Comparison of ENCODE assay signal across 14 cellular contexts in genomic region chr3:51682526-51682925, GRCh38. TPM values are rescaled to one million over a fixed set of nuclear protein-coding genes. Genes with fewer than 3 reads are reported as not detected.
DNase-seq lines count a peak whose midpoint lies in the region; FAIRE-seq and TF ChIP-seq lines count a peak whose summit lies in the region.
"Had no signal": no experiment of that assay in that cellular context is flagged by ENCODE, and none has a peak within 500 bp of the region (broad histone marks: within the 10 kb centered on the region; RNA-seq: fewer than 3 reads in every experiment).

No MANE protein-coding gene starts in this region.

- no peaks in the 10 kb centered on the region for H3K9me3 ChIP-seq in Loucy (ENCODE audit: insufficient read depth, low read depth, low read length)
- H3K9me3 ChIP-seq in spleen: no peaks in the 10 kb centered on the region
- H3K9me3 ChIP-seq: breast epithelium, prostate gland, SK-N-SH had no signal

- 48 to 73% (median 69%) methylated on average over 7 of the region's 7 CpGs for WGBS in spleen, 5 donors

- no peaks in the 10 kb centered on the region; the same call in 1 of the 2 replicates for H3F3A ChIP-seq in Loucy (ENCODE audit: low read depth)

- H3K36me3 Mint-ChIP-seq in activated naive CD4-positive, alpha-beta T cell treated with anti-CD3 and anti-CD28 coated beads for 36 hours (ENCODE audit: low read depth): peaks cover 30% of the 10 kb centered on the region
- peaks cover 80% of the 10 kb centered on the region for H3K36me3 Mint-ChIP-seq in dendritic cell treated with granulocyte-macrophage colony-stimulating factor and Interleukin-4, amounts not matched to agents 40 ng/mL and 50 ng/mL, for 4 days (ENCODE audit: low read depth)

- peaks cover 3% of the 10 kb centered on the region for H4K20me1 ChIP-seq in Loucy (ENCODE audit: insufficient read depth, low read length, poor library complexity, severe bottlenecking)

- peak overlapping the region; percentile 89 for H3K4me2 ChIP-seq in Loucy (ENCODE audit: low read depth, low read length, poor library complexity, severe bottlenecking)
- H3K4me2 ChIP-seq: smooth muscle cell had no signal

- peak overlapping the region; percentile 24 for H3K9ac ChIP-seq in Loucy (ENCODE audit: low read depth, low read length, poor library complexity, severe bottlenecking)
- H3K9ac ChIP-seq: SK-N-SH had no signal

- no peaks in the 10 kb centered on the region for H3K27me3 ChIP-seq in Loucy (ENCODE audit: insufficient read depth, low read length, poor library complexity, severe bottlenecking)
- H3K27me3 ChIP-seq in spleen (replicated peaks in 1 of 7): no peaks in the 10 kb centered on the region
- H3K27me3 ChIP-seq: breast epithelium had no signal

- H3K36me3 ChIP-seq in Loucy (ENCODE audit: insufficient read depth, low read length): peaks cover 13% of the 10 kb centered on the region; the same call in 1 of the 2 replicates
- H3K36me3 ChIP-seq in spleen: peaks cover 0 to 82% (median 12%) of the 10 kb centered on the region in 6 donors
- H3K36me3 ChIP-seq: breast epithelium had no signal

- peak overlapping the region; percentile 34 for H3K27ac Mint-ChIP-seq in activated naive CD4-positive, alpha-beta T cell treated with anti-CD3 and anti-CD28 coated beads for 36 hours
- H3K27ac Mint-ChIP-seq in dendritic cell treated with granulocyte-macrophage colony-stimulating factor and Interleukin-4, amounts not matched to agents 40 ng/mL and 50 ng/mL, for 4 days: peak overlapping the region; percentile 16

- TF ChIP-seq CTCF in Loucy (conservative IDR thresholded peaks at IDR 0.05; ENCODE audit: low read length): no peak
- TF ChIP-seq CTCF in spleen (IDR thresholded peaks at IDR 0.05 in 8 of 11, conservative IDR thresholded peaks at IDR 0.05 in 3 of 11): no peak

- FAIRE-seq in HTR-8/SVneo (lab: Jason Lieb, UNC): no peak

- DNase-seq in activated naive CD4-positive, alpha-beta T cell treated with anti-CD3 and anti-CD28 coated beads for 36 hours: no peak
- DNase-seq in activated naive CD4-positive, alpha-beta T cell treated with Interleukin-2 at 50 U/mL for 16 hours: no peak
- DNase-seq in spleen (peak; percentile 71), HTR-8/SVneo (ENCODE audit: insufficient read length, low spot score) (no peak), NAMALWA (ENCODE audit: low spot score) (no peak), NCI-H1930 (lab: John Stamatoyannopoulos, UW) (no peak)

- CTCF ChIA-PET in activated naive CD4-positive, alpha-beta T cell treated with anti-CD3 and anti-CD28 coated beads for 36 hours (lab: Charles Lee): interaction anchor here (0.6 to 7.9 kb wide), 29 partner anchors 8 to 459 kb away, joined by 3 to 136 read pairs (median 4); partner anchors contain the start of genes DCAF1, RBM15B and TEX264

- H3K9me3 Mint-ChIP-seq in activated naive CD4-positive, alpha-beta T cell treated with anti-CD3 and anti-CD28 coated beads for 36 hours: no peaks in the 10 kb centered on the region
- H3K9me3 Mint-ChIP-seq in dendritic cell treated with granulocyte-macrophage colony-stimulating factor and Interleukin-4, amounts not matched to agents 40 ng/mL and 50 ng/mL, for 4 days: no peaks in the 10 kb centered on the region

- no peak for TF ChIP-seq POLR2A in spleen (IDR thresholded peaks at IDR 0.05)

- no peak overlapping the region for H2AFZ ChIP-seq in Loucy (ENCODE audit: low read length)

- H3K9me2 ChIP-seq in Loucy (replicated peaks; ENCODE audit: low read depth, low read length): no peaks in the 10 kb centered on the region
- H3K9me2 ChIP-seq: SK-N-SH had no signal

- peaks cover 72% of the 10 kb centered on the region for H3K79me2 ChIP-seq in Loucy (ENCODE audit: insufficient read depth, low read length)

- intact Hi-C loops in activated naive CD4-positive, alpha-beta T cell treated with anti-CD3 and anti-CD28 coated beads for 36 hours (cut with micrococcal nuclease): loop anchor here (1.0 kb wide), 5 partner anchors 10 to 291 kb away; partner anchors contain the start of gene RBM15B
- intact Hi-C loops in dendritic cell treated with granulocyte-macrophage colony-stimulating factor and Interleukin-4, amounts not matched to agents 40 ng/mL and 50 ng/mL, for 4 days (cut with micrococcal nuclease): loop anchor here (1.0 to 5.0 kb wide), 4 partner anchors 14 to 295 kb away; partner anchors contain the start of gene MANF
- intact Hi-C loops in spleen (cut with DNase I; ENCODE audit: low total_unique reads): loop anchor here (5.0 kb wide), 1 partner anchor 180 kb away; the partner anchor contains the start of gene DCAF1

- H3K4me3 Mint-ChIP-seq in activated naive CD4-positive, alpha-beta T cell treated with anti-CD3 and anti-CD28 coated beads for 36 hours: no peak overlapping the region
- H3K4me3 Mint-ChIP-seq in dendritic cell treated with granulocyte-macrophage colony-stimulating factor and Interleukin-4, amounts not matched to agents 40 ng/mL and 50 ng/mL, for 4 days: no peak overlapping the region

- peak overlapping the region in 5 of 8 donors; percentile 66 to 84 (median 76) for H3K27ac ChIP-seq in spleen
- H3K27ac ChIP-seq: prostate gland had no signal

- peaks cover 90% of the 10 kb centered on the region for H3K4me1 Mint-ChIP-seq in activated naive CD4-positive, alpha-beta T cell treated with anti-CD3 and anti-CD28 coated beads for 36 hours (ENCODE audit: low read depth)
- peaks cover 94% of the 10 kb centered on the region for H3K4me1 Mint-ChIP-seq in dendritic cell treated with granulocyte-macrophage colony-stimulating factor and Interleukin-4, amounts not matched to agents 40 ng/mL and 50 ng/mL, for 4 days (ENCODE audit: low read depth)

- H3K4me1 ChIP-seq in Loucy (ENCODE audit: insufficient read depth, low read length, poor library complexity, severe bottlenecking) (peaks cover 74% of the 10 kb centered on the region), spleen (peaks cover 63 to 100% (median 98%) of the 10 kb centered on the region in 6 donors)
- H3K4me1 ChIP-seq: breast epithelium had no signal

- no peaks in the 10 kb centered on the region for H3K27me3 Mint-ChIP-seq in activated naive CD4-positive, alpha-beta T cell treated with anti-CD3 and anti-CD28 coated beads for 36 hours (ENCODE audit: low read depth)
- H3K27me3 Mint-ChIP-seq in dendritic cell treated with granulocyte-macrophage colony-stimulating factor and Interleukin-4, amounts not matched to agents 40 ng/mL and 50 ng/mL, for 4 days: no peaks in the 10 kb centered on the region

- H3K4me3 ChIP-seq in Loucy (ENCODE audit: low read length, poor library complexity, severe bottlenecking): no peak overlapping the region
- H3K4me3 ChIP-seq in spleen: no peak overlapping the region
- H3K4me3 ChIP-seq: breast epithelium, K562, prostate gland, smooth muscle cell had no signal

RNA-seq across cellular contexts. Expression of gene TEX264, which starts 11.5 kb away (rescaled TPM):
- total RNA-seq in activated naive CD4-positive, alpha-beta T cell treated with anti-CD3 and anti-CD28 coated beads for 36 hours: 10 to 100 TPM; 23.7 to 26.6 TPM
- total RNA-seq in spleen: 10 to 100 TPM; 29.8 to 66.3 (median 46.0) TPM
- polyA plus RNA-seq in spleen: 10 to 100 TPM; 49.9 to 73.1 (median 57.9) TPM

RNA-seq across cellular contexts. Expression of gene GRM2, which starts 24.3 kb away (rescaled TPM):
- under 1 TPM in 1 of 2 experiments, not detected in 1; 0.07 TPM for total RNA-seq in activated naive CD4-positive, alpha-beta T cell treated with anti-CD3 and anti-CD28 coated beads for 36 hours
- total RNA-seq in spleen: 1 to 10 TPM; 1.1 to 2.7 (median 1.8) TPM
- polyA plus RNA-seq in spleen: 1 to 10 TPM in 1 of 3 donors, under 1 TPM in 2; 0.17 to 1.1 (median 0.61) TPM
- total RNA-seq: K562 had no signal
- polyA plus RNA-seq: AG04450, K562 had no signal
